ENCODE assay signal across 8 cellular contexts in the genomic region with DNA sequence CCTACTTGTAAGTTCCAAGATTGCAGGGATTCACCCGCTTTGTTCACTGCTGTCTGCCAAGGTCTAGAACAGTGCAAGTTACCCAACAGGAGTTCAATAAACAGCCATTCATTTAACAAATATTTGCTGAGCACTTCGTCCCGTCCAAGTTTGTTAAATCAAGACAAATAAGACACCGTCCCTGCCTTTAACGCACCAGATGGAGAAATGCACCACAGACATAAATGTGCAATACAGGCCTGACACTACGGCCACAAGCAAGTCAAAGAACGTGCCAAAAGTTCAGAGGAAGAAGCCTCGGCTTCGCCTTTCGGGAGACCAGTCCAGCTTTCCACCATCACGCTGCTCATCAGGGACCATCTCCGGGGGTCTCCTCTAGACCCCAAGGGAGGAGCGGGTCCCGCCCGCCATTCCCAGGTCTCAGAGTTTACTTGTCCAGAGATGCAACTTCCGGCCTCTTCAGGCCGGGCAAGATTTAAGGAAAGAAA. TPM values are rescaled to one million over a fixed set of nuclear protein-coding genes. Genes with fewer than 3 reads are reported as not detected.
A peak's percentile ranks its signal among the peaks of the same experiment; 100 is the strongest.
DNase-seq lines count a peak whose midpoint lies in the region; ATAC-seq lines count a peak whose summit lies in the region.

No MANE protein-coding gene starts in this region.

- peak; percentile 13 for ATAC-seq in GM18909 (IDR thresholded peaks at IDR 0.05; ENCODE audit: poor library complexity, unreplicated experiment)

- peak overlapping the region; percentile 92 for H3K4me2 ChIP-seq in skeletal muscle satellite cell (ENCODE audit: low read length)

- DNase-seq in Ammon's horn (ENCODE audit: low spot score) (peak; percentile 35), HS-5 (ENCODE audit: low read depth) (peak; percentile 14), adipocyte (ENCODE audit: low read depth) (peak; percentile 57), DMS114 treated with DMSO at 0.1 percent for 48 hours (lab: John Stamatoyannopoulos, UW; ENCODE audit: unreplicated experiment) (no peak), ecto neural progenitor cell (ENCODE audit: low spot score) (no peak)

- no peaks in the 10 kb centered on the region for H3K27me3 ChIP-seq in adipocyte (replicated peaks; ENCODE audit: control insufficient read depth, insufficient read depth, low read length)
- no peaks in the 10 kb centered on the region for H3K27me3 ChIP-seq in skeletal muscle satellite cell (ENCODE audit: control insufficient read depth, insufficient read depth, low read length)

- H3K36me3 ChIP-seq in adipocyte (ENCODE audit: control insufficient read depth, insufficient read depth, low read length, severe bottlenecking) (peaks cover 34% of the 10 kb centered on the region), skeletal muscle satellite cell (ENCODE audit: insufficient read depth, low read length) (peaks cover 28% of the 10 kb centered on the region)

- H3K9me3 ChIP-seq in adipocyte (ENCODE audit: control insufficient read depth, low read length) (no peaks in the 10 kb centered on the region), skeletal muscle satellite cell (replicated peaks; ENCODE audit: low read length) (no peaks in the 10 kb centered on the region)

- H3K4me1 ChIP-seq in adipocyte (ENCODE audit: control insufficient read depth, insufficient read depth, low read length) (peaks cover 35% of the 10 kb centered on the region), skeletal muscle satellite cell (ENCODE audit: control insufficient read depth, insufficient read depth, low read length) (peaks cover 22% of the 10 kb centered on the region)

- H3K4me3 ChIP-seq in adipocyte (ENCODE audit: low read length) (peak overlapping the region; percentile 93), iPS-11a (ENCODE audit: low read depth, low read length) (peak overlapping the region; percentile 81), skeletal muscle satellite cell (ENCODE audit: low read length) (peak overlapping the region; percentile 97)

- peak overlapping the region; percentile 96 for H3K9ac ChIP-seq in adipocyte (ENCODE audit: low read length)
- H3K9ac ChIP-seq in skeletal muscle satellite cell (ENCODE audit: low read depth, low read length): peak overlapping the region; percentile 91

RNA-seq across cellular contexts. Expression of a gene that starts 0.4 kb away (rescaled TPM):
- 6.8 and 9.0 TPM in 2 replicates for total RNA-seq in skeletal muscle satellite cell (2012; rRNA removed)

RNA-seq across cellular contexts. Expression of a gene that starts 0.6 kb away (rescaled TPM):
- 133 and 135 TPM in 2 replicates for total RNA-seq in skeletal muscle satellite cell (2012; rRNA removed)

Comparison
In these comparisons a context has a peak if more than half of its experiments do, and no peak if none do; other contexts are left out.
1. DNase-seq: peak in Ammon's horn (single experiment), HS-5 (single experiment) and adipocyte (single experiment); none in DMS114 treated with DMSO at 0.1 percent for 48 hours (single experiment) and ecto neural progenitor cell (single experiment).
2. Peak in every context shown above with its lines, with median percentiles within 50 percentile points of each other: H3K4me3 ChIP-seq.